4 cellular contexts compared by ENCODE assay signal in the genomic region with DNA sequence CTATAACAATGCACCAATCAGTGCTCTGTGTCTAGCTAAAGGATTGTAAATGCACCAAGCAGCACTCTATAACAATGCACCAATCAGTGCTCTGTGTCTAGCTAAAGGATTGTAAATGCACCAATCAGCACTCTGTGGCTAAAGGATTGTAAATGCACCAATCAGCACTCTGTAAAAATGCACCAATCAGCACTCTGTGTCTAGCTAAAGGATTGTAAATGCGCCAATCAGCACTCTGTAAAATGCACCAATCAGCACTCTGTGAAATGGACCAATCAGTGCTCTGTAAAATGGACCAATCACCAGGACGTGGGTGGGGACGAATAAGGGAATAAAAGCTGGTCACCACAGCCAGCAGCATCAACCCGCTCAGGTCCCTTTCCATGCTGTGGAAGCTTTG.
A peak's percentile ranks its signal among the peaks of the same experiment; 100 is the strongest.
TF ChIP-seq lines count a peak whose summit lies in the region.

No MANE protein-coding gene starts in this region.

TF ChIP-seq in A549, 52 proteins besides CTCF, POLR2A, EP300 and RAD21:
- TF ChIP-seq MAFK (IDR thresholded peaks at IDR 0.05; ENCODE audit: partially characterized antibody), result peak; percentile 79
TF ChIP-seq in A549: peak in this region for 1; not testable (repeated sequence) for 51.

TF ChIP-seq in WTC11, 78 proteins besides CTCF, POLR2A, EP300 and RAD21:
- peak; percentile 73 for TF ChIP-seq NFYB (CRISPR knock-in tag; conservative IDR thresholded peaks at IDR 0.05; ENCODE audit: low read depth)

TF ChIP-seq in K562, 482 proteins besides CTCF, POLR2A, EP300 and RAD21:
- peak; percentile 75 for TF ChIP-seq ZNF316 (IDR thresholded peaks at IDR 0.05)
- TF ChIP-seq NFYB (IDR thresholded peaks at IDR 0.05; ENCODE audit: extremely low read depth, insufficient read length), result peak; percentile 49
- TF ChIP-seq ASH1L (IDR thresholded peaks at IDR 0.05; ENCODE audit: borderline replicate concordance, low read depth, partially characterized antibody), result peak; percentile 75
- TF ChIP-seq, protein P1, sequence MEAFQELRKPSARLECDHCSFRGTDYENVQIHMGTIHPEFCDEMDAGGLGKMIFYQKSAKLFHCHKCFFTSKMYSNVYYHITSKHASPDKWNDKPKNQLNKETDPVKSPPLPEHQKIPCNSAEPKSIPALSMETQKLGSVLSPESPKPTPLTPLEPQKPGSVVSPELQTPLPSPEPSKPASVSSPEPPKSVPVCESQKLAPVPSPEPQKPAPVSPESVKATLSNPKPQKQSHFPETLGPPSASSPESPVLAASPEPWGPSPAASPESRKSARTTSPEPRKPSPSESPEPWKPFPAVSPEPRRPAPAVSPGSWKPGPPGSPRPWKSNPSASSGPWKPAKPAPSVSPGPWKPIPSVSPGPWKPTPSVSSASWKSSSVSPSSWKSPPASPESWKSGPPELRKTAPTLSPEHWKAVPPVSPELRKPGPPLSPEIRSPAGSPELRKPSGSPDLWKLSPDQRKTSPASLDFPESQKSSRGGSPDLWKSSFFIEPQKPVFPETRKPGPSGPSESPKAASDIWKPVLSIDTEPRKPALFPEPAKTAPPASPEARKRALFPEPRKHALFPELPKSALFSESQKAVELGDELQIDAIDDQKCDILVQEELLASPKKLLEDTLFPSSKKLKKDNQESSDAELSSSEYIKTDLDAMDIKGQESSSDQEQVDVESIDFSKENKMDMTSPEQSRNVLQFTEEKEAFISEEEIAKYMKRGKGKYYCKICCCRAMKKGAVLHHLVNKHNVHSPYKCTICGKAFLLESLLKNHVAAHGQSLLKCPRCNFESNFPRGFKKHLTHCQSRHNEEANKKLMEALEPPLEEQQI (IDR thresholded peaks at IDR 0.05), result peak; percentile 43; the same call in 1 of the 2 replicates
- TF ChIP-seq, protein P2, sequence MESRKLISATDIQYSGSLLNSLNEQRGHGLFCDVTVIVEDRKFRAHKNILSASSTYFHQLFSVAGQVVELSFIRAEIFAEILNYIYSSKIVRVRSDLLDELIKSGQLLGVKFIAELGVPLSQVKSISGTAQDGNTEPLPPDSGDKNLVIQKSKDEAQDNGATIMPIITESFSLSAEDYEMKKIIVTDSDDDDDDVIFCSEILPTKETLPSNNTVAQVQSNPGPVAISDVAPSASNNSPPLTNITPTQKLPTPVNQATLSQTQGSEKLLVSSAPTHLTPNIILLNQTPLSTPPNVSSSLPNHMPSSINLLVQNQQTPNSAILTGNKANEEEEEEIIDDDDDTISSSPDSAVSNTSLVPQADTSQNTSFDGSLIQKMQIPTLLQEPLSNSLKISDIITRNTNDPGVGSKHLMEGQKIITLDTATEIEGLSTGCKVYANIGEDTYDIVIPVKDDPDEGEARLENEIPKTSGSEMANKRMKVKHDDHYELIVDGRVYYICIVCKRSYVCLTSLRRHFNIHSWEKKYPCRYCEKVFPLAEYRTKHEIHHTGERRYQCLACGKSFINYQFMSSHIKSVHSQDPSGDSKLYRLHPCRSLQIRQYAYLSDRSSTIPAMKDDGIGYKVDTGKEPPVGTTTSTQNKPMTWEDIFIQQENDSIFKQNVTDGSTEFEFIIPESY (CRISPR knock-in tag; IDR thresholded peaks at IDR 0.05), result 0 out of 2 replicates have a peak, but pooled peaks have one; percentile 18
- TF ChIP-seq CC2D1A (IDR thresholded peaks at IDR 0.05), result peak; percentile 50; the same call in 1 of the 2 replicates
- peak; percentile 38 for TF ChIP-seq C11orf30 (IDR thresholded peaks at IDR 0.05; ENCODE audit: low read depth)

TF ChIP-seq in HepG2, 621 proteins besides CTCF, POLR2A, EP300 and RAD21:
- peak; percentile 31; the same call in 1 of the 2 replicates for TF ChIP-seq MAFF (IDR thresholded peaks at IDR 0.05; ENCODE audit: low read depth, low read length)
- TF ChIP-seq NFYB (CRISPR knock-in tag; IDR thresholded peaks at IDR 0.05), result peak; percentile 45; the same call in 1 of the 2 replicates
- peak in 1 of 2 experiments; percentile 34; a peak in 1 of 4 replicates for TF ChIP-seq MAFK (conservative IDR thresholded peaks at IDR 0.05 in 1 of 2, IDR thresholded peaks at IDR 0.05 in 1 of 2; ENCODE audit: low read length in 2 of 2)
